16 cellular contexts compared by ENCODE assay signal in the genomic region with DNA sequence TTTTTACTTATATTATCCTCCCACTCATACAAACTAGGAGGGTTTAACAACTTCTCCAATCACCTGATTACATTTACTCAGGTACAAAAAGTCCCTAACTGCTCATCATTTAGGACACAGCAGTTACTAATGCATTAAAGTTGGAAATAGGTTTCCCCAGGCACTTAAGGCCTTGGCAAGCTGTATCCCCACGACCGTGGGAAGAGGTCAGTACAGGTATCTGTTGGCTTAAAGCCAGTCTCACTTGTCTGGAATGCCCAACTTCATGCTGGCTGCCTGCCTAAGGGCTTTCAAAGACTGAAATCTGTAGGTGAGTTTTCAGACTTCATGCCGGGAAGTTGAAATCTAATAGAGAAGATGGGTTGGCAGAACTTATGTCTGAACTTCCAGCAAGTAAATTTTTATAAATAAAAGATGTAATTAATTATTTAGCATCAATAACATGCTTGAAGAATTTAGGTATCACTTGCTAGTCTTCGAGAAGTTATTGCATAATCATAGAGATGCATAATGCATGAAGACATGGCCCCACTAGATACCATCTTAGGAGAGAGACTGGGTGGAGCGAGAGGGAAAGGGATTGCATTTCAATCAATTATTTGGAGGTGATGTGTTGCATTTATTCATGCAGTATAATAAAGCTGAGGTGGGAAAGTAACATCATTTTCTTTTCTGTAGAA. TPM values are rescaled to one million over a fixed set of nuclear protein-coding genes. Genes with fewer than 3 reads are reported as not detected.
DNase-seq lines count a peak whose midpoint lies in the region; ATAC-seq and TF ChIP-seq lines count a peak whose summit lies in the region.
"Had no signal": no experiment of that assay in that cellular context is flagged by ENCODE, and none has a peak within 500 bp of the region (broad histone marks: within the 10 kb centered on the region; RNA-seq: fewer than 3 reads in every experiment).

No MANE protein-coding gene starts in this region.

- no peak overlapping the region for H4K12ac ChIP-seq in trophoblast cell (ENCODE audit: low read depth, low read length)

- H3K18ac ChIP-seq in IMR-90 (ENCODE audit: low read depth, low read length) (peak overlapping the region; percentile 31; the same call in 1 of the 2 replicates), trophoblast cell (ENCODE audit: low read length) (no peak overlapping the region)

- peak overlapping the region; percentile 52; the same call in 1 of the 2 replicates for H3K14ac ChIP-seq in IMR-90 (replicated peaks; ENCODE audit: low read depth, low read length)
- H3K14ac ChIP-seq in trophoblast cell (ENCODE audit: low read length), result no peak overlapping the region

- H2BK5ac ChIP-seq in IMR-90 (ENCODE audit: low read depth, low read length, poor library complexity, severe bottlenecking) (peak overlapping the region; percentile 65), trophoblast cell (ENCODE audit: low read depth, low read length, poor library complexity) (no peak overlapping the region)

- H3K4ac ChIP-seq in IMR-90 (ENCODE audit: low read depth, low read length) (no peak overlapping the region; the same call in 1 of the 2 replicates), trophoblast cell (ENCODE audit: low read depth, low read length) (no peak overlapping the region)

- H3K79me1 ChIP-seq in IMR-90 (ENCODE audit: low read depth in 1 of 2, low read length in 2 of 2) (peaks cover 0 to 5% of the 10 kb centered on the region in 2 experiments; a peak in 2 of 4 replicates), trophoblast cell (ENCODE audit: low read length) (peaks cover 5% of the 10 kb centered on the region)

- H2AK9ac ChIP-seq in IMR-90 (replicated peaks; ENCODE audit: low read depth, low read length, poor library complexity), result no peak overlapping the region

- no peaks in the 10 kb centered on the region for H3K9me3 ChIP-seq in IMR-90 (ENCODE audit: control insufficient read depth, insufficient read depth, low read length)
- no peaks in the 10 kb centered on the region for H3K9me3 ChIP-seq in adipocyte (ENCODE audit: control insufficient read depth, low read length)
- no peaks in the 10 kb centered on the region for H3K9me3 ChIP-seq in trophoblast cell (ENCODE audit: insufficient read depth, low read depth, low read length)
- no peaks in the 10 kb centered on the region for H3K9me3 ChIP-seq in psoas muscle

- no peak overlapping the region for H3K4me3 ChIP-seq in IMR-90 (ENCODE audit: insufficient read depth, low read depth, low read length)
- no peak overlapping the region for H3K4me3 ChIP-seq in adipocyte (ENCODE audit: low read length)
- H3K4me3 ChIP-seq in trophoblast cell (ENCODE audit: low read depth, low read length), result no peak overlapping the region
- no peak overlapping the region for H3K4me3 ChIP-seq in psoas muscle

- WGBS in IMR-90 (ENCODE audit: extremely low coverage in 2 of 2, insufficient read length in 1 of 2), 2 experiments, result 100% methylated on average over 1 of the region's 5 CpGs; no CpG with 5 or more reads in 1 of the 2 experiments
- WGBS in trophoblast cell (ENCODE audit: extremely low coverage, insufficient coverage, insufficient read length), result no CpG with 5 or more reads among the region's 5 CpGs
- 74 to 79% (median 77%) methylated on average over 5 of the region's 5 CpGs for WGBS in psoas muscle, 3 donors

- intact Hi-C loops in IMR-90 (cut with micrococcal nuclease) (no loop called here), psoas muscle (cut with DNase I) (loop anchor here in 1 of 2 donors (5.0 kb wide), 1 partner anchor 282 kb away; no protein-coding TSS in a partner anchor)

- H3K9me1 ChIP-seq in IMR-90 (ENCODE audit: insufficient read depth, low read length), result peaks cover 2% of the 10 kb centered on the region; the same call in 1 of the 2 replicates

- dilution Hi-C loops in IMR-90 (cut with HindIII; ENCODE audit: low sequenced_read_pairs, unreplicated experiment), result no loop called here

- H3K27me3 ChIP-seq in IMR-90 (ENCODE audit: control insufficient read depth, insufficient read depth, low read length), result no peaks in the 10 kb centered on the region
- H3K27me3 ChIP-seq in adipocyte (replicated peaks; ENCODE audit: control insufficient read depth, insufficient read depth, low read length), result no peaks in the 10 kb centered on the region
- no peaks in the 10 kb centered on the region for H3K27me3 ChIP-seq in trophoblast cell (ENCODE audit: insufficient read depth, low read length)
- no peaks in the 10 kb centered on the region for H3K27me3 ChIP-seq in psoas muscle (ENCODE audit: insufficient read depth in 3 of 3, low read length in 2 of 3)

- CTCF ChIA-PET in IMR-90 (lab: Yijun Ruan, JAX), result no interaction called here

- no peak overlapping the region for H2BK12ac ChIP-seq in trophoblast cell (ENCODE audit: low read length)

- H3K23ac ChIP-seq in IMR-90 (ENCODE audit: low read depth, low read length), result no peak overlapping the region
- H3K23ac ChIP-seq in trophoblast cell (ENCODE audit: low read length), result no peak overlapping the region

- H2BK120ac ChIP-seq in IMR-90 (ENCODE audit: low read depth, low read length) (0 out of 2 replicates have a peak overlapping the region, but pooled peaks have one; percentile 7), trophoblast cell (ENCODE audit: insufficient read depth, low read length, poor library complexity) (no peak overlapping the region)

- H3K56ac ChIP-seq in IMR-90 (ENCODE audit: extremely low read depth, insufficient read depth, low read length), result no peak overlapping the region

- H4K5ac ChIP-seq in IMR-90 (ENCODE audit: low read depth, low read length), result no peak overlapping the region; the same call in 1 of the 2 replicates

- no peak overlapping the region for H2BK15ac ChIP-seq in IMR-90 (ENCODE audit: low read depth, low read length)

- H3K4me1 ChIP-seq in IMR-90 (ENCODE audit: control insufficient read depth, insufficient read depth, low read length) (peaks cover 8% of the 10 kb centered on the region), adipocyte (ENCODE audit: control insufficient read depth, insufficient read depth, low read length) (no peaks in the 10 kb centered on the region), trophoblast cell (ENCODE audit: control insufficient read depth in 1 of 2, insufficient read depth in 2 of 2, low read length in 2 of 2) (peaks cover 6 to 9% of the 10 kb centered on the region in 2 experiments), psoas muscle (no peaks in the 10 kb centered on the region)

- H3K27ac ChIP-seq in IMR-90 (ENCODE audit: insufficient read depth, low read length) (no peak overlapping the region), trophoblast cell (ENCODE audit: low read depth, low read length) (no peak overlapping the region), psoas muscle (no peak overlapping the region)

- BruUV-seq in IMR-90 (replicated peaks; lab: Mats Ljungman, UMichigan), result no TSS peak

- H3K4me2 ChIP-seq in IMR-90 (ENCODE audit: low read depth, low read length) (no peak overlapping the region), trophoblast cell (ENCODE audit: low read length) (no peak overlapping the region)

- TF ChIP-seq RAD21 in IMR-90 (IDR thresholded peaks at IDR 0.05; ENCODE audit: low read length), result no peak

- no peak for DNase-seq in IMR-90
- DNase-seq in adipocyte (ENCODE audit: low read depth), result peak; percentile 26
- peak; percentile 38 for DNase-seq in iPS-NIHi11 (ENCODE audit: low spot score)
- DNase-seq in trophoblast cell, result peak; percentile 95 to 97
- no peak for DNase-seq in psoas muscle
- DNase-seq in NCI-H128 (lab: John Stamatoyannopoulos, UW; ENCODE audit: unreplicated experiment), result no peak
- DNase-seq in AG08395 (ENCODE audit: low spot score), result no peak
- DNase-seq: activated CD8-positive, alpha-beta memory T cell treated with anti-CD3 and anti-CD28 coated beads, Interleukin-2, amount 10 ng/mL, durations not matched to agents 7 days and 5 days; activated naive CD4-positive, alpha-beta T cell; hippocampal formation; left ventricle myocardium superior; NCI-H1930; retina had no signal

- H3K79me2 ChIP-seq in trophoblast cell (ENCODE audit: control insufficient read depth, insufficient read depth, low read length, poor library complexity), result no peaks in the 10 kb centered on the region

- ATAC-seq in IMR-90 (ENCODE audit: low read depth) (no peak), psoas muscle (no peak), HG02588 (IDR thresholded peaks at IDR 0.05; ENCODE audit: unreplicated experiment) (no peak)
- ATAC-seq: activated CD8-positive, alpha-beta memory T cell treated with anti-CD3 and anti-CD28 coated beads, Interleukin-2, amount 10 ng/mL, durations not matched to agents 7 days and 5 days; left ventricle myocardium superior; natural killer cell treated with Interleukin-12 subunit alpha and Interleukin-12 subunit beta and Interleukin-15 and Interleukin-18, amount 100 ng/mL, for 72 hours had no signal

- no peaks in the 10 kb centered on the region for H4K20me1 ChIP-seq in IMR-90 (ENCODE audit: insufficient read depth, low read length)

- H2AFZ ChIP-seq in IMR-90 (replicated peaks; ENCODE audit: low read length, poor library complexity) (no peak overlapping the region), trophoblast cell (ENCODE audit: insufficient read depth, low read length, poor library complexity) (no peak overlapping the region)

- no peak for TF ChIP-seq POLR2A in IMR-90 (IDR thresholded peaks at IDR 0.05; ENCODE audit: low read depth, low read length)

- H3K36me3 ChIP-seq in IMR-90 (ENCODE audit: control insufficient read depth, insufficient read depth, low read length) (no peaks in the 10 kb centered on the region), adipocyte (ENCODE audit: control insufficient read depth, insufficient read depth, low read length, severe bottlenecking) (no peaks in the 10 kb centered on the region), trophoblast cell (ENCODE audit: control insufficient read depth in 1 of 2, insufficient read depth in 2 of 2, low read length in 2 of 2) (no peaks in the 10 kb centered on the region), psoas muscle (ENCODE audit: insufficient read depth in 1 of 2, low read depth in 1 of 2) (no peaks in the 10 kb centered on the region)

- in situ Hi-C loops in IMR-90 (cut with MboI; ENCODE audit: low sequenced_read_pairs), result no loop called here

- peak overlapping the region in 1 of 2 experiments; percentile 19; a peak in 2 of 4 replicates for H4K8ac ChIP-seq in IMR-90 (ENCODE audit: low read depth in 2 of 2, low read length in 2 of 2)
- no peak overlapping the region for H4K8ac ChIP-seq in trophoblast cell (ENCODE audit: low read depth, low read length)

- peak overlapping the region; percentile 12; the same call in 1 of the 2 replicates for H2BK20ac ChIP-seq in IMR-90 (ENCODE audit: low read depth, low read length)

- H2AK5ac ChIP-seq in IMR-90 (ENCODE audit: low read depth, low read length), result peak overlapping the region; percentile 75; the same call in 1 of the 2 replicates
- no peak overlapping the region for H2AK5ac ChIP-seq in trophoblast cell (ENCODE audit: low read length)

- H3K9ac ChIP-seq in IMR-90 (ENCODE audit: low read depth, low read length) (no peak overlapping the region), adipocyte (ENCODE audit: low read length) (no peak overlapping the region), trophoblast cell (ENCODE audit: low read length) (no peak overlapping the region)

- peak overlapping the region; percentile 14; the same call in 1 of the 2 replicates for H4K91ac ChIP-seq in IMR-90 (ENCODE audit: insufficient read depth, low read depth, low read length)
- H4K91ac ChIP-seq in trophoblast cell (ENCODE audit: low read depth, low read length), result no peak overlapping the region

- POLR2A ChIA-PET in IMR-90 (lab: Charles Lee; ENCODE audit: unreplicated experiment), result no interaction called here

- no peak for TF ChIP-seq CTCF in IMR-90 (conservative IDR thresholded peaks at IDR 0.05; ENCODE audit: low read depth, low read length)
- no peak for TF ChIP-seq CTCF in psoas muscle (IDR thresholded peaks at IDR 0.05)

RNA-seq across cellular contexts. Expression of a gene that starts 54.2 kb away (rescaled TPM):
- 12.4 and 17.2 TPM in 2 replicates for total RNA-seq in IMR-90 (2012; rRNA removed)
- polyA plus RNA-seq in IMR-90 (2012; rRNA removed), result 13.5 and 13.9 TPM in 2 replicates
- 12.1 and 13.8 TPM in 2 replicates for polyA plus RNA-seq in IMR-90 (2012; cell fraction: cytosol; rRNA removed)
- 3.8 and 4.5 TPM in 2 replicates for polyA plus RNA-seq in IMR-90 (2012; cell fraction: nucleus; rRNA removed; ENCODE audit: low replicate concordance)
- polyA plus RNA-seq in trophoblast cell (2013), result 2.8 TPM in 2 replicates
- total RNA-seq in psoas muscle, result 1 to 10 TPM in 1 of 4 donors, under 1 TPM in 3; 0.61 to 1.6 (median 0.68) TPM
- polyA plus RNA-seq in psoas muscle, result 1 to 10 TPM in 2 of 3 donors, under 1 TPM in 1; 0.73 to 1.5 (median 1.3) TPM
- total RNA-seq: B cell had no signal

Comparison
In these comparisons a context has a peak if more than half of its experiments do, and no peak if none do; other contexts are left out.
1. DNase-seq: peak in adipocyte (single experiment), iPS-NIHi11 (single experiment) and trophoblast cell (2 of 2); none in IMR-90 (single experiment), psoas muscle (0 of 2), NCI-H128 (single experiment) and AG08395 (single experiment).